Comparison of ENCODE assay signal across 24 cellular contexts in genomic region chr18:3864669-3865298, GRCh38.
"Had no signal": no experiment of that assay in that cellular context is flagged by ENCODE, and none has a peak within 500 bp of the region (broad histone marks: within the 10 kb centered on the region; RNA-seq: fewer than 3 reads in every experiment).

No MANE protein-coding gene starts in this region.

- H3K4me3 ChIP-seq: SJSA1 had no signal

- H3K9me3 ChIP-seq: SJSA1, SK-N-SH had no signal

- FAIRE-seq: HTR-8/SVneo, RCC 7860 had no signal

- H3K36me3 ChIP-seq: SJSA1 had no signal

- ATAC-seq: T-cell had no signal

- H3K4me1 ChIP-seq: SJSA1 had no signal

- H3K4me2 ChIP-seq: SK-N-SH had no signal

- DNase-seq: KBM-7, MV-4-11, NCI-H1048, NCI-H1105, NCI-H1417, NCI-H1436 treated with DMSO at 0.1 percent for 48 hours, NCI-H1694, NCI-H187 treated with DMSO at 0.1 percent for 48 hours, NCI-H2029 treated with DMSO at 0.1 percent for 48 hours, NCI-H2171 treated with DMSO at 0.1 percent for 48 hours, NCI-H345, NCI-H524, NCI-H526 treated with DMSO at 0.1 percent for 48 hours, NCI-H774, Right ventricle myocardium superior, RPMI8226, SIG-M5, SK-N-SH, SW 1271, T-cell had no signal

- H3K27ac ChIP-seq: HL-60, SJSA1 had no signal

- H3K9ac ChIP-seq: SK-N-SH had no signal
